In genomic region chr19:31418692-31419430, GRCh38 we compare ENCODE assay signal across 1 cellular context.
TF ChIP-seq lines count a peak whose summit lies in the region.

No MANE protein-coding gene starts in this region.

TF ChIP-seq in GM23338, 12 proteins besides CTCF, POLR2A, EP300 and RAD21 (continued from another document):
- TF ChIP-seq ZNF462 (CRISPR knock-in tag; IDR thresholded peaks at IDR 0.05) (peak; percentile 91), CREB1 (CRISPR knock-in tag; IDR thresholded peaks at IDR 0.05; ENCODE audit: low read depth) (peak; percentile 32; the same call in 1 of the 2 replicates)
